Comparison of ENCODE assay signal across 26 cellular contexts in the genomic region with DNA sequence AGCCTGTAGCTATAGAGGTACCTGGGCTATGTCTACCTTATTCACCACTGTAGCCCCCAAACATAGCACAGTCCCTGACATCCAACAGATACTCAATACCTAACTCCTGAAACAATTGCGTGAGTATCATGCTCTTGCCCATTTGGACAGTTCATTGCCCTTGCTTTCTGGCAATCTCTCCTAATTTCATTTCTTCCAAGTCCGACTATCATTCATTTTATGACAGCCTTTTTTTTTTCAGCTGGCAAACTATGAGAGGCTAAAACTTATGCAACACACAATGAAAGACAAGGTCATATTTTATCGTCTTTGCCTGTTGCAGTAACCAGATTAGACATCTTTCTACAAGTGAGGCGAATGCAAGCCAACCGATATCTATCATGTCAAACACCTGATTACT.
"Had no signal": no experiment of that assay in that cellular context is flagged by ENCODE, and none has a peak within 500 bp of the region (broad histone marks: within the 10 kb centered on the region; RNA-seq: fewer than 3 reads in every experiment).

No MANE protein-coding gene starts in this region.

- H3K36me3 ChIP-seq: stomach, suprapubic skin, thoracic aorta, thyroid gland, tibial artery, tibial nerve, transverse colon, upper lobe of left lung, upper lobe of right lung, uterus, vagina had no signal

- H3K27ac ChIP-seq: stomach, suprapubic skin, testis, thoracic aorta, thyroid gland, tibial artery, tibial nerve, transverse colon, upper lobe of left lung, upper lobe of right lung, uterus, vagina had no signal

- H3K9me3 ChIP-seq: stomach, suprapubic skin, testis, thoracic aorta, thyroid gland, tibial artery, tibial nerve, transverse colon, upper lobe of left lung, upper lobe of right lung, uterus, vagina had no signal

- ATAC-seq: stimulated activated effector memory CD8-positive, alpha-beta T cell treated with anti-CD3 and anti-CD28 coated beads, Interleukin-12 subunit alpha, Interleukin-12 subunit beta, amount 100 ng/mL, for 72 hours; stimulated activated memory B cell treated with anti-CD40 and anti-IgM and Interleukin-4, amounts not matched to agents 10 μg/mL and 1 μg/mL and 100 μg/mL, for 72 hours; stimulated activated naive B cell treated with anti-CD40 and anti-IgM and Interleukin-4, amounts not matched to agents 10 μg/mL and 1 μg/mL and 100 μg/mL, for 72 hours; stimulated activated naive CD8-positive, alpha-beta T cell treated with anti-CD3 and anti-CD28 coated beads, Interleukin-15, amount 100 ng/mL, for 72 hours; stimulated activated naive CD8-positive, alpha-beta T cell treated with anti-CD3 and anti-CD28 coated beads, Interleukin-15, Interleukin-2, amounts not matched to agents 100 U/mL and 50 U/mL, for 24 hours; upper lobe of right lung had no signal

- H3K27me3 ChIP-seq: stomach, suprapubic skin, testis, thyroid gland, tibial artery, tibial nerve, transverse colon, upper lobe of left lung, upper lobe of right lung, uterus, vagina had no signal

- H3K4me1 ChIP-seq: stomach, suprapubic skin, testis, thyroid gland, tibial artery, tibial nerve, transverse colon, upper lobe of left lung, upper lobe of right lung, uterus, vagina had no signal

- H3K4me3 ChIP-seq: stomach, suprapubic skin, testis, thoracic aorta, thyroid gland, tibial artery, tibial nerve, transverse colon, upper lobe of left lung, upper lobe of right lung, uterus, vagina had no signal

- DNase-seq: stimulated activated CD4-positive, alpha-beta T cell treated with anti-CD3 and anti-CD28 coated beads, Interleukin-2, amount 100 ng/mL, for 48 hours; stimulated activated CD4-positive, alpha-beta T cell treated with anti-CD3 and anti-CD28 coated beads, Interleukin-4, amount 100 ng/mL, for 1 hour; stimulated activated CD4-positive, alpha-beta T cell treated with anti-CD3 and anti-CD28 coated beads, Interleukin-4, amount 100 ng/mL, for 24 hours; stimulated activated CD4-positive, alpha-beta T cell treated with anti-CD3 and anti-CD28 coated beads, Interleukin-4, amount 100 ng/mL, for 4 hours; stimulated activated CD8-positive, alpha-beta memory T cell treated with anti-CD3 and anti-CD28 coated beads, Interleukin-4, amount 100 ng/mL, for 48 hours; stimulated activated naive B cell treated with anti-CD40 and anti-IgM and Interleukin-4, amounts not matched to agents 10 μg/mL and 1 μg/mL and 100 μg/mL, for 72 hours; stimulated activated naive CD4-positive, alpha-beta T cell; stimulated activated naive CD4-positive, alpha-beta T cell treated with Interleukin-2 at 50 U/mL for 16 hours; stimulated activated naive CD8-positive, alpha-beta T cell treated with anti-CD3 and anti-CD28 coated beads, Interleukin-15, amount 100 ng/mL, for 72 hours; stimulated activated naive CD8-positive, alpha-beta T cell treated with anti-CD3 and anti-CD28 coated beads, Interleukin-15, Interleukin-2, amounts not matched to agents 100 U/mL and 50 U/mL, for 24 hours; stomach; substantia nigra; testis; thyroid gland; tibial artery; transverse colon; trophoblast cell; upper lobe of left lung; upper lobe of right lung; uterus had no signal
